ENCODE assay signal across 9 cellular contexts in the genomic region with DNA sequence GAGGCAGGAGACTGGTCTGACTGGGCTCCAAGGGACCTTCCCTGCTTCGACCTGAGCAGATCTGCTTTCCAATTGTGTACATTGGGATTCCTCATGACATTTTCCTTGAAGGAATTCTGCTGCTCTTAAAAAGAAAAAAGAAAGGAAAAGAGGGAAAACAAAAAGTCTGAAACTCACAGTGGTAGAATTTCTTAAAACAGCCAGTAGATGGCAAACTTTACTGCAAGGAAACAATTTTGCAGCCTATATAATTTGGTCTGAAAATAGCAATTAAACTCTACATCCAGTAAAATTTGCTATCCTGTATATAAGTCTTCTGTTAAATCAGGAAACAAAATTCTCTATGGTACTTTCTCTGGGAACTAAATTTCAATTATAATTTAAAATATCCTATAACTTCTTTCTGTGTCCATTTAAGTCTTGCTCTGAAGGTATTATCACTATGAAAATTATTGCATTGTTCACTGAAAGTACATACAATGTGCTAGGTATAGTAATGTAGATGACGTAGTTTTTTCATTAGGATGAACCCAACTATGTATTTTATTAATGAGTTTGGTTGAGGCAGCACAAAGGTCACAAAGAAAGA. TPM values are rescaled to one million over a fixed set of nuclear protein-coding genes. Genes with fewer than 3 reads are reported as not detected.
DNase-seq lines count a peak whose midpoint lies in the region; ATAC-seq and TF ChIP-seq lines count a peak whose summit lies in the region.
"Had no signal": no experiment of that assay in that cellular context is flagged by ENCODE, and none has a peak within 500 bp of the region (broad histone marks: within the 10 kb centered on the region; RNA-seq: fewer than 3 reads in every experiment).

No MANE protein-coding gene starts in this region.

- H3K27me3 ChIP-seq in prostate gland (replicated peaks; ENCODE audit: insufficient read depth), result no peaks in the 10 kb centered on the region

- whole genome bisulfite sequencing in prostate gland, result 6% methylated on average over 2 of the region's 2 CpGs

- ATAC-seq in GM18519 (IDR thresholded peaks at IDR 0.05; ENCODE audit: low FRiP score, unreplicated experiment) (no peak), HG03457 (IDR thresholded peaks at IDR 0.05; ENCODE audit: unreplicated experiment) (no peak)

- H3K9me3 ChIP-seq in prostate gland, result no peaks in the 10 kb centered on the region

- intact Hi-C loops in prostate gland (cut with DNase I), result no loop called here

- H3K4me3 ChIP-seq in LNCaP clone FGC (ENCODE audit: low read depth, low read length), result no peak overlapping the region
- no peak overlapping the region for H3K4me3 ChIP-seq in cardiac fibroblast (replicated peaks in 1 of 2; ENCODE audit: low read depth in 2 of 2, low read length in 2 of 2)
- no peak overlapping the region for H3K4me3 ChIP-seq in prostate gland

- no peak overlapping the region for H3K27ac ChIP-seq in prostate gland

- no peaks in the 10 kb centered on the region for H3K4me1 ChIP-seq in prostate gland (replicated peaks)

- H3K36me3 ChIP-seq in prostate gland, result no peaks in the 10 kb centered on the region

- no peak for TF ChIP-seq POLR2A in prostate gland (IDR thresholded peaks at IDR 0.05)

- TF ChIP-seq CTCF in LNCaP clone FGC (IDR thresholded peaks at IDR 0.05; ENCODE audit: control insufficient read depth, extremely low read depth, insufficient read depth) (peak; percentile 49), cardiac fibroblast (IDR thresholded peaks at IDR 0.05; ENCODE audit: low read depth, low read length) (peak; percentile 66), prostate gland (IDR thresholded peaks at IDR 0.05) (peak in 3 of 4 experiments; percentile 22 to 39 (median 35))

- DNase-seq in DMS53 (lab: John Stamatoyannopoulos, UW) (peak; percentile 24), DMS53 treated with DMSO at 0.1 percent for 48 hours (lab: John Stamatoyannopoulos, UW; ENCODE audit: unreplicated experiment) (no peak), LNCaP clone FGC (ENCODE audit: low read depth) (no peak), cardiac fibroblast (ENCODE audit: low read depth in 2 of 2) (peak; percentile 27 to 43), prostate gland (ENCODE audit: low spot score) (no peak), ureter (ENCODE audit: low spot score) (no peak)
- DNase-seq: NCI-H1930 had no signal

RNA-seq across cellular contexts. Expression of a gene that starts 59.8 kb away (rescaled TPM):
- total RNA-seq in prostate gland, result 1 to 10 TPM in 1 of 2 donors, under 1 TPM in 1; 0.32 to 1.0 TPM
- 0.18 TPM for total RNA-seq in ureter

Comparison
In these comparisons a context has a peak if more than half of its experiments do, and no peak if none do; other contexts are left out.
1. DNase-seq: peak in DMS53 (single experiment) and cardiac fibroblast (2 of 2); none in DMS53 treated with DMSO at 0.1 percent for 48 hours (single experiment), LNCaP clone FGC (single experiment), prostate gland (single experiment) and ureter (single experiment).
2. Peak in every context shown above with its lines, with median percentiles within 50 percentile points of each other: CTCF ChIP-seq.